Comparison of ENCODE assay signal across 8 cellular contexts in the genomic region with DNA sequence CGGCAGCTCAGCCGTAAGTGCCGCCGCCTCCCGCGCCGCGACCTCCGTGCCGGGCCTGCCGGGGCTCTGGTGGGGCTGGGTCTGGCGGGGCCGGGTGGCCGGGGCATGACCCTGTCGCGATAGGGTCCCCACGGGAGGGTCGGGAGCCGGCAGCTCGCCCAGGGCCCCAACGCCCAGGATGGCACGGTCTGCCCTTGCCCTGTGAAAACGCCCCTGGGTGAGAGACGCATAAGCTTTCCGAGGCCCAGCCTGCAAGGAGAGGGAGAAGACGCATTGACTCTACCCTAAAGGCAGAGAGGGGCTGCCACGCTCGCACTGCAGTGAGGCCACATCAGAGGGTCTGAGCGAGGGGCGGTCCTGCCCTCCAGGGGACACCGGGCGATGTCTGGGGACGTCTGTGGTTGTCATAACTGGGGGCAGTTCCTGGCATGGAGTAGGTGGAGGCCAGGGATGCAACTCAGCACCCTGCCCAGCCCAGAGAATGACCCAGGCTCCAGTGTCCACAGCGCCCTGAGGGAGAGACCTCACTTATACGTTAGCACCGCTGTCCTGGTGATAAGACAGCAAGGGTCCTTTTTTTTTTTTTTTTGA. TPM values are rescaled to one million over a fixed set of nuclear protein-coding genes. Genes with fewer than 3 reads are reported as not detected.
DNase-seq lines count a peak whose midpoint lies in the region; ATAC-seq and TF ChIP-seq lines count a peak whose summit lies in the region.

No MANE protein-coding gene starts in this region.

- no peaks in the 10 kb centered on the region for H3K27me3 Mint-ChIP-seq in T-helper 1 cell treated with Interleukin-12 subunit alpha and Interleukin-12 subunit beta and Interleukin-4 antibody, amounts not matched to agents 30 μg/mL and 1 μg/mL, for 36 hours (ENCODE audit: low read depth)

- H3K79me2 ChIP-seq in fibroblast of lung (ENCODE audit: control insufficient read depth, insufficient read depth, low read length), result no peaks in the 10 kb centered on the region

- no peak overlapping the region for H3K27ac ChIP-seq in fibroblast of lung (ENCODE audit: insufficient read depth, low read length)

- H3K36me3 ChIP-seq in fibroblast of lung (ENCODE audit: control insufficient read depth, insufficient read depth, low read length), result no peaks in the 10 kb centered on the region

- TF ChIP-seq CTCF in fibroblast of lung (conservative IDR thresholded peaks at IDR 0.05 in 1 of 2, IDR thresholded peaks at IDR 0.05 in 1 of 2; ENCODE audit: low read depth in 1 of 2, low read length in 2 of 2) (no peak), omental fat pad (IDR thresholded peaks at IDR 0.05) (no peak)

- no peaks in the 10 kb centered on the region for H3K27me3 ChIP-seq in fibroblast of lung (ENCODE audit: control insufficient read depth, insufficient read depth, low read length)

- no peak for DNase-seq in fibroblast of lung (ENCODE audit: low read depth in 2 of 2)
- DNase-seq in omental fat pad (ENCODE audit: low spot score), result no peak
- DNase-seq in SKM-1 treated with dmso at 0.1 percent for 144 hours (lab: John Stamatoyannopoulos, UW; ENCODE audit: unreplicated experiment), result no peak
- DNase-seq in NCI-H2081 (lab: John Stamatoyannopoulos, UW), result no peak

- H2AFZ ChIP-seq in fibroblast of lung (ENCODE audit: low read length), result peak overlapping the region; percentile 57

- ATAC-seq in HG02610 (IDR thresholded peaks at IDR 0.05; ENCODE audit: unreplicated experiment) (peak; percentile 26), omental fat pad (ENCODE audit: low FRiP score) (peak; percentile 21), GM19397 (IDR thresholded peaks at IDR 0.05; ENCODE audit: unreplicated experiment) (no peak)

- H3K9me3 ChIP-seq in fibroblast of lung (ENCODE audit: control insufficient read depth, insufficient read depth, low read depth, low read length), result no peaks in the 10 kb centered on the region

- no peaks in the 10 kb centered on the region for H4K20me1 ChIP-seq in fibroblast of lung (ENCODE audit: control insufficient read depth, extremely low read depth, insufficient read depth, low read length)

- H3K4me3 ChIP-seq in GM08714 (ENCODE audit: low read length), result peak overlapping the region; percentile 75
- H3K4me3 ChIP-seq in fibroblast of lung (replicated peaks in 1 of 4; ENCODE audit: control extremely low read depth in 1 of 4, insufficient read depth in 1 of 4, low read depth in 3 of 4, low read length in 4 of 4), result peak overlapping the region; percentile 67 to 76 (median 70)

- peak overlapping the region; percentile 61 for H3K9ac ChIP-seq in fibroblast of lung (ENCODE audit: insufficient read depth, low read length)

- H3K4me1 ChIP-seq in fibroblast of lung (ENCODE audit: control insufficient read depth, extremely low read depth, insufficient read depth, low read length), result no peaks in the 10 kb centered on the region

- H3K27ac Mint-ChIP-seq in T-helper 1 cell treated with Interleukin-12 subunit alpha and Interleukin-12 subunit beta and Interleukin-4 antibody, amounts not matched to agents 30 μg/mL and 1 μg/mL, for 36 hours, result no peak overlapping the region

- no peaks in the 10 kb centered on the region for H3K9me3 Mint-ChIP-seq in T-helper 1 cell treated with Interleukin-12 subunit alpha and Interleukin-12 subunit beta and Interleukin-4 antibody, amounts not matched to agents 30 μg/mL and 1 μg/mL, for 36 hours

- peak overlapping the region; percentile 94 for H3K4me2 ChIP-seq in fibroblast of lung (ENCODE audit: extremely low read depth, insufficient read depth, low read length)

- H3K4me1 Mint-ChIP-seq in T-helper 1 cell treated with Interleukin-12 subunit alpha and Interleukin-12 subunit beta and Interleukin-4 antibody, amounts not matched to agents 30 μg/mL and 1 μg/mL, for 36 hours (ENCODE audit: low read depth), result peaks cover 2% of the 10 kb centered on the region

- peak overlapping the region; percentile 76 for H3K4me3 Mint-ChIP-seq in T-helper 1 cell treated with Interleukin-12 subunit alpha and Interleukin-12 subunit beta and Interleukin-4 antibody, amounts not matched to agents 30 μg/mL and 1 μg/mL, for 36 hours

- peaks cover 6% of the 10 kb centered on the region for H3K36me3 Mint-ChIP-seq in T-helper 1 cell treated with Interleukin-12 subunit alpha and Interleukin-12 subunit beta and Interleukin-4 antibody, amounts not matched to agents 30 μg/mL and 1 μg/mL, for 36 hours (ENCODE audit: low read depth)

RNA-seq across cellular contexts. Expression of gene ZNF554, which starts 0.5 kb away (rescaled TPM):
- 4.9 and 5.8 TPM in 2 replicates for total RNA-seq in fibroblast of lung
- 1.0 and 2.0 TPM in 2 replicates for polyA plus RNA-seq in fibroblast of lung
- polyA plus RNA-seq in fibroblast of lung (2012), result 1.0 and 2.0 TPM in 2 replicates
- polyA minus RNA-seq in fibroblast of lung (ENCODE audit: low replicate concordance), result 1.4 TPM in 2 replicates
- 1 to 10 TPM in 3 of 4 donors, under 1 TPM in 1; 0.84 to 4.0 (median 3.1) TPM for total RNA-seq in omental fat pad

RNA-seq across cellular contexts. Expression of gene ZNF555, which starts 21.1 kb away (rescaled TPM):
- total RNA-seq in fibroblast of lung (4.6 and 5.9 TPM in 2 replicates), omental fat pad (1 to 10 TPM; 3.9 to 7.3 (median 4.8) TPM)
- 3.8 and 5.0 TPM in 2 replicates for polyA plus RNA-seq in fibroblast of lung
- polyA plus RNA-seq in fibroblast of lung (2012), result 2.7 and 2.9 TPM in 2 replicates
- polyA minus RNA-seq in fibroblast of lung (ENCODE audit: low replicate concordance), result 1.2 and 2.3 TPM in 2 replicates

RNA-seq across cellular contexts. Expression of gene THOP1, which starts 34.9 kb away (rescaled TPM):
- total RNA-seq in fibroblast of lung (28.8 and 49.5 TPM in 2 replicates), omental fat pad (10 to 100 TPM; 27.4 to 50.2 (median 31.9) TPM)
- polyA plus RNA-seq in fibroblast of lung, result 23.6 and 48.1 TPM in 2 replicates
- polyA plus RNA-seq in fibroblast of lung (2012), result 42.3 and 89.8 TPM in 2 replicates
- 58.8 and 81.6 TPM in 2 replicates for polyA minus RNA-seq in fibroblast of lung (ENCODE audit: low replicate concordance)

RNA-seq across cellular contexts. Expression of gene SGTA, which starts 37.1 kb away (rescaled TPM):
- total RNA-seq in fibroblast of lung (24.1 and 26.8 TPM in 2 replicates), omental fat pad (10 to 100 TPM; 32.7 to 50.4 (median 36.7) TPM)
- 33.4 and 56.0 TPM in 2 replicates for polyA plus RNA-seq in fibroblast of lung
- polyA plus RNA-seq in fibroblast of lung (2012), result 40.2 and 61.5 TPM in 2 replicates
- 94.9 and 127 TPM in 2 replicates for polyA minus RNA-seq in fibroblast of lung (ENCODE audit: low replicate concordance)

RNA-seq across cellular contexts. Expression of gene ZNF556, which starts 46.9 kb away (rescaled TPM):
- total RNA-seq in fibroblast of lung (under 0.01 and 0.17 TPM in 2 replicates), omental fat pad (1 to 10 TPM in 1 of 4 donors, under 1 TPM in 2, not detected in 1; 0.09 to 1.1 (median 0.31) TPM)
- 0.02 and 0.09 TPM in 2 replicates for polyA plus RNA-seq in fibroblast of lung
- 0.05 TPM in 1 of 2 replicates, not detected in the other for polyA plus RNA-seq in fibroblast of lung (2012)
- not detected in 2 replicates for polyA minus RNA-seq in fibroblast of lung (ENCODE audit: low replicate concordance)
